In genomic region chr10:77392851-77393250, GRCh38 we compare ENCODE assay signal across 9 cellular contexts.
A peak's percentile ranks its signal among the peaks of the same experiment; 100 is the strongest.
DNase-seq lines count a peak whose midpoint lies in the region; ATAC-seq and TF ChIP-seq lines count a peak whose summit lies in the region.
"Had no signal": no experiment of that assay in that cellular context is flagged by ENCODE, and none has a peak within 500 bp of the region (broad histone marks: within the 10 kb centered on the region; RNA-seq: fewer than 3 reads in every experiment).

No MANE protein-coding gene starts in this region.

- H3K9me3 ChIP-seq in BE2C (no peaks in the 10 kb centered on the region), breast epithelium (no peaks in the 10 kb centered on the region), mucosa of descending colon (no peaks in the 10 kb centered on the region)

- H3K27me3 ChIP-seq in BE2C (no peaks in the 10 kb centered on the region), breast epithelium (no peaks in the 10 kb centered on the region)

- intact Hi-C loops in breast epithelium (cut with DNase I; ENCODE audit: low total_unique reads) (no loop called here), mucosa of descending colon (cut with DNase I, micrococcal nuclease) (loop anchor here in 1 of 2 donors (5.0 to 10.0 kb wide), 2 partner anchors 218 to 249 kb away; no protein-coding TSS in a partner anchor)

- no peaks in the 10 kb centered on the region for H3K36me3 ChIP-seq in BE2C
- no peaks in the 10 kb centered on the region for H3K36me3 ChIP-seq in breast epithelium
- H3K36me3 ChIP-seq in mucosa of descending colon (ENCODE audit: low read depth): no peaks in the 10 kb centered on the region

- TF ChIP-seq CTCF in BE2C (IDR thresholded peaks at IDR 0.05; ENCODE audit: low read depth, low read length): no peak
- no peak for TF ChIP-seq CTCF in breast epithelium (IDR thresholded peaks at IDR 0.05)
- no peak for TF ChIP-seq CTCF in mucosa of descending colon (IDR thresholded peaks at IDR 0.05)

- no peak overlapping the region for H3K4me3 ChIP-seq in BE2C (ENCODE audit: low read depth, low read length)
- H3K4me3 ChIP-seq in breast epithelium: no peak overlapping the region
- H3K4me3 ChIP-seq in mucosa of descending colon: no peak overlapping the region

- TF ChIP-seq POLR2A in breast epithelium (IDR thresholded peaks at IDR 0.05): no peak

- peak overlapping the region in 1 of 2 donors; percentile 53 for H3K27ac ChIP-seq in breast epithelium

- peak; percentile 59 for DNase-seq in BE2C
- peak; percentile 72 for DNase-seq in NCI-H146 treated with DMSO at 0.1 percent for 48 hours (lab: John Stamatoyannopoulos, UW; ENCODE audit: unreplicated experiment)
- peak; percentile 48 to 65 for DNase-seq in breast epithelium (ENCODE audit: low spot score in 2 of 2)
- DNase-seq in mucosa of descending colon: no peak
- DNase-seq in putamen (ENCODE audit: low spot score): no peak
- DNase-seq in NCI-H128 (lab: John Stamatoyannopoulos, UW; ENCODE audit: unreplicated experiment): no peak
- no peak for DNase-seq in NCI-H82 (lab: John Stamatoyannopoulos, UW)
- DNase-seq: activated gamma-delta T cell had no signal

- ATAC-seq in mucosa of descending colon: peak; percentile 57
- no peak for ATAC-seq in HG02840 (IDR thresholded peaks at IDR 0.05; ENCODE audit: low FRiP score, unreplicated experiment)

- peaks cover 68% of the 10 kb centered on the region for H3K4me1 ChIP-seq in BE2C
- no peaks in the 10 kb centered on the region for H3K4me1 ChIP-seq in breast epithelium
- no peaks in the 10 kb centered on the region for H3K4me1 ChIP-seq in mucosa of descending colon (ENCODE audit: low read depth)

Comparison
In these comparisons a context has a peak if more than half of its experiments do, and no peak if none do; other contexts are left out.
1. DNase-seq: peak in BE2C (single experiment), NCI-H146 treated with DMSO at 0.1 percent for 48 hours (single experiment) and breast epithelium (2 of 2); none in mucosa of descending colon (0 of 3), putamen (single experiment), NCI-H128 (single experiment) and NCI-H82 (single experiment).